ENCODE assay signal across 10 cellular contexts in the genomic region with DNA sequence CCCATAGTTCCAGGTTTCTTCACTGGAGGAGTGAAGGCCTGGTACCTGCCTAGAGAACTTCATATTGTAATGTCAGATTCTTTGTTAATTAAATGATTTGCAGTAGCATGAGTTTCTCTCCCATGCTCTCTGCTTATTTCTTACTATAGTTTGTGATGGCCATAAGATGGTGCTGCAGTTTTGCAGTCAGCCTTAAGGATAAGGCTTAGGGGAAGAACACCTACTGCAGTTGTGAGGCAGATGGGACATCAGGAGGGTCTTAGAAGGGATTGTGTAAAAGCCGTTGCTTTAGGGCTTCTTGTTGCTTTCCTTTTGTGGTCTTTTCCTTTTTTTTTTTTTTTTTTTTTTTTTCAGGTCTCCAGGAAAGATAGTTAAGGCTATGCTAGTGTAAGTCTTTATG.
A peak's percentile ranks its signal among the peaks of the same experiment; 100 is the strongest.
DNase-seq lines count a peak whose midpoint lies in the region; ATAC-seq, FAIRE-seq and TF ChIP-seq lines count a peak whose summit lies in the region.
"Had no signal": no experiment of that assay in that cellular context is flagged by ENCODE, and none has a peak within 500 bp of the region (broad histone marks: within the 10 kb centered on the region; RNA-seq: fewer than 3 reads in every experiment).

No MANE protein-coding gene starts in this region.

- 33 to 69% (median 33%) methylated on average over 1 of the region's 1 CpG for WGBS in small intestine, 3 donors
- WGBS in lower leg skin, 2 donors, result 24 to 30% methylated on average over 1 of the region's 1 CpG

- H3K36me3 ChIP-seq in small intestine (ENCODE audit: control insufficient read depth in 2 of 2, insufficient read depth in 2 of 2, low read length in 2 of 2), result no peaks in the 10 kb centered on the region

- H3K27ac Mint-ChIP-seq in activated T-cell treated with anti-CD3 and anti-CD28 coated beads, Interleukin-2, amount 50 U/mL, for 72 hours, result peak overlapping the region; percentile 13
- H3K27ac Mint-ChIP-seq: T-helper 1 cell treated with Interleukin-12 subunit alpha and Interleukin-12 subunit beta and Interleukin-4 antibody, amounts not matched to agents 30 μg/mL and 1 μg/mL, for 36 hours had no signal

- H3K4me1 Mint-ChIP-seq in activated T-cell treated with anti-CD3 and anti-CD28 coated beads, Interleukin-2, amount 50 U/mL, for 72 hours (ENCODE audit: low read depth), result peaks cover 90% of the 10 kb centered on the region

- H3K27me3 ChIP-seq in small intestine (ENCODE audit: control insufficient read depth in 2 of 2, insufficient read depth in 2 of 2, low read length in 2 of 2), result no peaks in the 10 kb centered on the region

- FAIRE-seq in small intestine (lab: Jason Lieb, UNC), result no peak

- H3K4me1 ChIP-seq in small intestine (ENCODE audit: control insufficient read depth in 2 of 2, insufficient read depth in 1 of 2, low read depth in 1 of 2, low read length in 1 of 2), result peaks cover 0 to 5% of the 10 kb centered on the region in 2 donors

- H3K4me3 Mint-ChIP-seq in activated T-cell treated with anti-CD3 and anti-CD28 coated beads, Interleukin-2, amount 50 U/mL, for 72 hours, result peak overlapping the region in 1 of 2 donors; percentile 23
- H3K4me3 Mint-ChIP-seq: T-helper 1 cell treated with Interleukin-12 subunit alpha and Interleukin-12 subunit beta and Interleukin-4 antibody, amounts not matched to agents 30 μg/mL and 1 μg/mL, for 36 hours had no signal

- H3K36me3 Mint-ChIP-seq in activated T-cell treated with anti-CD3 and anti-CD28 coated beads, Interleukin-2, amount 50 U/mL, for 72 hours (ENCODE audit: insufficient read depth in 2 of 2), result peaks cover 8 to 12% of the 10 kb centered on the region in 2 donors

- H3K9me3 ChIP-seq in small intestine (ENCODE audit: control insufficient read depth, low read depth), result no peaks in the 10 kb centered on the region

- intact Hi-C loops in lower leg skin (cut with DNase I; ENCODE audit: low total_unique reads), result no loop called here

- H3K9me3 Mint-ChIP-seq in activated T-cell treated with anti-CD3 and anti-CD28 coated beads, Interleukin-2, amount 50 U/mL, for 72 hours, result no peaks in the 10 kb centered on the region
- H3K9me3 Mint-ChIP-seq: T-helper 1 cell treated with Interleukin-12 subunit alpha and Interleukin-12 subunit beta and Interleukin-4 antibody, amounts not matched to agents 30 μg/mL and 1 μg/mL, for 36 hours had no signal

- no peak for ATAC-seq in activated T-cell treated with anti-CD3 and anti-CD28 coated beads, Interleukin-2, amount 50 U/mL, for 72 hours (replicated peaks in 1 of 2)
- ATAC-seq in GM18858 (IDR thresholded peaks at IDR 0.05; ENCODE audit: unreplicated experiment), result no peak
- no peak for ATAC-seq in HG02763 (IDR thresholded peaks at IDR 0.05; ENCODE audit: unreplicated experiment)

- no peak overlapping the region for H3K27ac ChIP-seq in small intestine (ENCODE audit: low read depth in 1 of 2, low read length in 1 of 2)

- no peaks in the 10 kb centered on the region for H3K27me3 Mint-ChIP-seq in activated T-cell treated with anti-CD3 and anti-CD28 coated beads, Interleukin-2, amount 50 U/mL, for 72 hours (ENCODE audit: low read depth)

- TF ChIP-seq POLR2A in lower leg skin (IDR thresholded peaks at IDR 0.05), result no peak

- no peak overlapping the region for H3K4me3 ChIP-seq in small intestine (ENCODE audit: low read depth in 1 of 2, low read length in 2 of 2)
- no peak overlapping the region for H3K4me3 ChIP-seq in lower leg skin (ENCODE audit: low read depth, poor library complexity, severe bottlenecking)

- no peak for TF ChIP-seq CTCF in lower leg skin (IDR thresholded peaks at IDR 0.05)

- DNase-seq in activated T-cell treated with anti-CD3 and anti-CD28 coated beads, Interleukin-2, amount 50 U/mL, for 72 hours, result no peak
- DNase-seq in activated T-cell treated with anti-CD3 and anti-CD28 coated beads, Interleukin-2, amount 50 U/mL, for 1 hour, result no peak
- DNase-seq in NCI-H2196 treated with DMSO at 0.1 percent for 48 hours (lab: John Stamatoyannopoulos, UW; ENCODE audit: unreplicated experiment) (peak; percentile 13), cerebellar cortex (ENCODE audit: low spot score) (peak; percentile 38), small intestine (peak; percentile 25), lower leg skin (ENCODE audit: low spot score in 2 of 2) (no peak)
- DNase-seq: stimulated activated CD8-positive, alpha-beta memory T cell treated with anti-CD3 and anti-CD28 coated beads, Interleukin-4, amount 100 ng/mL, for 48 hours had no signal

Comparison
In these comparisons a context has a peak if more than half of its experiments do, and no peak if none do; other contexts are left out.
1. DNase-seq: peak in NCI-H2196 treated with DMSO at 0.1 percent for 48 hours (single experiment), cerebellar cortex (single experiment) and small intestine (single experiment); none in activated T-cell treated with anti-CD3 and anti-CD28 coated beads, Interleukin-2, amount 50 U/mL, for 72 hours (0 of 2), activated T-cell treated with anti-CD3 and anti-CD28 coated beads, Interleukin-2, amount 50 U/mL, for 1 hour (single experiment) and lower leg skin (0 of 2).